Comparison of ENCODE assay signal across 12 cellular contexts in the genomic region with DNA sequence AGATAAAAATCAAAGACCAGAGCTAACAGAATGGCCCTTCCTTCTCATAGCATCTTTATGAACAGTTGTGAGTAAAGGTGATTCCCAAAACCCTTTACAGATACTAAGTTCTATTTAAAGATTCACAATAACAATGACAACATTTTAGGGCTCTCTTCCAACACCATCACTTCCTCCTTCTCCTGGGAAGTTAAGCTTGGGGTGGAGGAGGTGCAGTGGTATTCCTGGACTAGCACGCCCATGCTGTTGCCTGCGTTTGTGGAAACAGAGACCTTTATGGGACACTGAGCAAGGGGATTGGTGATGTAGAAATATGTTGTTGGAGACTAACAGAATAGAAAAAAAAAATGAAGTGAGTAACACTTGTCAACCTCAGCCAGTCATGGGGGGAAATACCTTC. TPM values are rescaled to one million over a fixed set of nuclear protein-coding genes. Genes with fewer than 3 reads are reported as not detected.
DNase-seq lines count a peak whose midpoint lies in the region; ATAC-seq and TF ChIP-seq lines count a peak whose summit lies in the region.
"Had no signal": no experiment of that assay in that cellular context is flagged by ENCODE, and none has a peak within 500 bp of the region (broad histone marks: within the 10 kb centered on the region; RNA-seq: fewer than 3 reads in every experiment).

No MANE protein-coding gene starts in this region.

- H3K27me3 Mint-ChIP-seq in activated CD8-positive, alpha-beta memory T cell treated with anti-CD3 and anti-CD28 coated beads, Interleukin-2, amount 10 ng/mL, durations not matched to agents 7 days and 5 days = no peaks in the 10 kb centered on the region
- H3K27me3 Mint-ChIP-seq: activated T-helper 17 cell treated with anti-CD3 and anti-CD28 coated beads, Interleukin-2, amount 50 U/mL, for 72 hours had no signal

- H3K27me3 ChIP-seq in gastroesophageal sphincter (no peaks in the 10 kb centered on the region), parathyroid adenoma (ENCODE audit: control insufficient read depth, insufficient read depth, low read length) (no peaks in the 10 kb centered on the region)
- H3K27me3 ChIP-seq: BE2C had no signal

- no peaks in the 10 kb centered on the region for H3K9me3 Mint-ChIP-seq in activated CD8-positive, alpha-beta memory T cell treated with anti-CD3 and anti-CD28 coated beads, Interleukin-2, amount 10 ng/mL, durations not matched to agents 7 days and 5 days (ENCODE audit: low read depth)
- H3K9me3 Mint-ChIP-seq: activated T-helper 17 cell treated with anti-CD3 and anti-CD28 coated beads, Interleukin-2, amount 50 U/mL, for 72 hours; stimulated activated effector memory CD8-positive, alpha-beta T cell treated with anti-CD3 and anti-CD28 coated beads, Interleukin-12 subunit alpha, Interleukin-12 subunit beta, amount 100 ng/mL, for 72 hours had no signal

- peak; percentile 53 for ATAC-seq in gastroesophageal sphincter
- no peak for ATAC-seq in activated CD8-positive, alpha-beta memory T cell treated with anti-CD3 and anti-CD28 coated beads, Interleukin-2, amount 10 ng/mL, durations not matched to agents 7 days and 5 days
- ATAC-seq: activated T-helper 17 cell treated with anti-CD3 and anti-CD28 coated beads, Interleukin-2, amount 50 U/mL, for 72 hours; stimulated activated effector memory CD8-positive, alpha-beta T cell treated with anti-CD3 and anti-CD28 coated beads, Interleukin-12 subunit alpha, Interleukin-12 subunit beta, amount 100 ng/mL, for 72 hours had no signal

- 30 to 33% methylated on average over 2 of the region's 2 CpGs for WGBS in gastroesophageal sphincter (ENCODE audit: low coverage in 1 of 2), 2 donors

- H3K36me3 Mint-ChIP-seq in activated CD8-positive, alpha-beta memory T cell treated with anti-CD3 and anti-CD28 coated beads, Interleukin-2, amount 10 ng/mL, durations not matched to agents 7 days and 5 days = peaks cover 23% of the 10 kb centered on the region

- peaks cover 4% of the 10 kb centered on the region for H3K79me2 ChIP-seq in parathyroid adenoma

- no peak overlapping the region for H3K9ac ChIP-seq in parathyroid adenoma

- H3K4me3 Mint-ChIP-seq in activated CD8-positive, alpha-beta memory T cell treated with anti-CD3 and anti-CD28 coated beads, Interleukin-2, amount 10 ng/mL, durations not matched to agents 7 days and 5 days = no peak overlapping the region
- H3K4me3 Mint-ChIP-seq: activated T-helper 17 cell treated with anti-CD3 and anti-CD28 coated beads, Interleukin-2, amount 50 U/mL, for 72 hours; stimulated activated effector memory CD8-positive, alpha-beta T cell treated with anti-CD3 and anti-CD28 coated beads, Interleukin-12 subunit alpha, Interleukin-12 subunit beta, amount 100 ng/mL, for 72 hours had no signal

- H3K9me3 ChIP-seq in gastroesophageal sphincter (no peaks in the 10 kb centered on the region), parathyroid adenoma (ENCODE audit: control insufficient read depth, low read length) (no peaks in the 10 kb centered on the region)
- H3K9me3 ChIP-seq: BE2C had no signal

- H3K4me3 ChIP-seq in astrocyte of the spinal cord (ENCODE audit: low read depth, low read length) (no peak overlapping the region), gastroesophageal sphincter (no peak overlapping the region), parathyroid adenoma (ENCODE audit: low read depth, low read length) (no peak overlapping the region)

- H3K27ac ChIP-seq in gastroesophageal sphincter = peak overlapping the region in 3 of 4 donors; percentile 62 to 68 (median 63)
- peak overlapping the region; percentile 68 for H3K27ac ChIP-seq in parathyroid adenoma

- H3K36me3 ChIP-seq in gastroesophageal sphincter = no peaks in the 10 kb centered on the region
- H3K36me3 ChIP-seq in parathyroid adenoma (ENCODE audit: control insufficient read depth, insufficient read depth, low read length) = no peaks in the 10 kb centered on the region
- H3K36me3 ChIP-seq: BE2C had no signal

- H3K4me2 ChIP-seq in parathyroid adenoma (ENCODE audit: low read length) = no peak overlapping the region

- in situ Hi-C loops in astrocyte of the spinal cord (cut with HindIII; ENCODE audit: low sequenced_read_pairs) = no loop called here

- no peak for TF ChIP-seq CTCF in astrocyte of the spinal cord (IDR thresholded peaks at IDR 0.05; ENCODE audit: low read depth, low read length)
- no peak for TF ChIP-seq CTCF in gastroesophageal sphincter (IDR thresholded peaks at IDR 0.05)
- no peak for TF ChIP-seq CTCF in parathyroid adenoma (IDR thresholded peaks at IDR 0.05)
- TF ChIP-seq CTCF in GM10248 (IDR thresholded peaks at IDR 0.05; ENCODE audit: control extremely low read depth, extremely low read depth, low read depth, missing control alignments) = no peak

- no peak for TF ChIP-seq POLR2A in gastroesophageal sphincter (IDR thresholded peaks at IDR 0.05)

- no peak overlapping the region for H2AFZ ChIP-seq in parathyroid adenoma

- DNase-seq in Daoy (ENCODE audit: low read depth) (peak; percentile 35), astrocyte of the spinal cord (ENCODE audit: low read depth, low spot score) (peak; percentile 74), GM10248 (ENCODE audit: extremely low spot score) (no peak)
- no peak for DNase-seq in activated CD8-positive, alpha-beta memory T cell treated with anti-CD3 and anti-CD28 coated beads, Interleukin-2, amount 10 ng/mL, durations not matched to agents 7 days and 5 days
- no peak for DNase-seq in activated naive CD4-positive, alpha-beta T cell treated with anti-CD3 and anti-CD28 coated beads, Interleukin-2, amount 50 U/mL, for 16 hours
- no peak for DNase-seq in activated naive CD4-positive, alpha-beta T cell (lab: John Stamatoyannopoulos, UW)
- DNase-seq: BE2C, NCI-H2081 had no signal

- CTCF ChIA-PET in activated CD8-positive, alpha-beta memory T cell treated with anti-CD3 and anti-CD28 coated beads, Interleukin-2, amount 10 ng/mL, durations not matched to agents 7 days and 5 days (lab: Charles Lee) = interaction anchor here (0.7 kb wide), 1 partner anchor 28 kb away, joined by 3 read pairs; no protein-coding TSS in a partner anchor
- CTCF ChIA-PET in GM10248 (lab: Yijun Ruan, JAX) = no interaction called here

- POLR2A ChIA-PET in GM10248 (lab: Yijun Ruan, JAX) = no interaction called here

- H3K4me1 Mint-ChIP-seq in activated CD8-positive, alpha-beta memory T cell treated with anti-CD3 and anti-CD28 coated beads, Interleukin-2, amount 10 ng/mL, durations not matched to agents 7 days and 5 days = peaks cover 20% of the 10 kb centered on the region

- TF ChIP-seq EP300 in gastroesophageal sphincter (IDR thresholded peaks at IDR 0.05) = no peak

- no peak overlapping the region for H3K27ac Mint-ChIP-seq in activated CD8-positive, alpha-beta memory T cell treated with anti-CD3 and anti-CD28 coated beads, Interleukin-2, amount 10 ng/mL, durations not matched to agents 7 days and 5 days
- H3K27ac Mint-ChIP-seq: activated T-helper 17 cell treated with anti-CD3 and anti-CD28 coated beads, Interleukin-2, amount 50 U/mL, for 72 hours had no signal

- H3K4me1 ChIP-seq in gastroesophageal sphincter (peaks cover 2 to 46% (median 21%) of the 10 kb centered on the region in 3 donors), parathyroid adenoma (peaks cover 4% of the 10 kb centered on the region)

RNA-seq across cellular contexts. Expression of gene SYNE2, which starts 22.5 kb away (rescaled TPM):
- 24.1 and 30.2 TPM in 2 replicates for total RNA-seq in Daoy (2014; rRNA removed; shearing (Covaris generic))
- 100 to 1,000 TPM in 3 of 4 donors, 10 to 100 TPM in 1; 65.8 to 174 (median 126) TPM for total RNA-seq in gastroesophageal sphincter
- 100 to 1,000 TPM in 1 of 2 experiments, 10 to 100 TPM in 1; 69.3 to 143 TPM for total RNA-seq in activated CD8-positive, alpha-beta memory T cell treated with anti-CD3 and anti-CD28 coated beads, Interleukin-2, amount 10 ng/mL, durations not matched to agents 7 days and 5 days

Comparison
In these comparisons a context has a peak if more than half of its experiments do, and no peak if none do; other contexts are left out.
1. DNase-seq: peak in Daoy (single experiment) and astrocyte of the spinal cord (single experiment); none in activated CD8-positive, alpha-beta memory T cell treated with anti-CD3 and anti-CD28 coated beads, Interleukin-2, amount 10 ng/mL, durations not matched to agents 7 days and 5 days (single experiment), activated naive CD4-positive, alpha-beta T cell treated with anti-CD3 and anti-CD28 coated beads, Interleukin-2, amount 50 U/mL, for 16 hours (single experiment), activated naive CD4-positive, alpha-beta T cell (0 of 4) and GM10248 (single experiment).